In the genomic region with DNA sequence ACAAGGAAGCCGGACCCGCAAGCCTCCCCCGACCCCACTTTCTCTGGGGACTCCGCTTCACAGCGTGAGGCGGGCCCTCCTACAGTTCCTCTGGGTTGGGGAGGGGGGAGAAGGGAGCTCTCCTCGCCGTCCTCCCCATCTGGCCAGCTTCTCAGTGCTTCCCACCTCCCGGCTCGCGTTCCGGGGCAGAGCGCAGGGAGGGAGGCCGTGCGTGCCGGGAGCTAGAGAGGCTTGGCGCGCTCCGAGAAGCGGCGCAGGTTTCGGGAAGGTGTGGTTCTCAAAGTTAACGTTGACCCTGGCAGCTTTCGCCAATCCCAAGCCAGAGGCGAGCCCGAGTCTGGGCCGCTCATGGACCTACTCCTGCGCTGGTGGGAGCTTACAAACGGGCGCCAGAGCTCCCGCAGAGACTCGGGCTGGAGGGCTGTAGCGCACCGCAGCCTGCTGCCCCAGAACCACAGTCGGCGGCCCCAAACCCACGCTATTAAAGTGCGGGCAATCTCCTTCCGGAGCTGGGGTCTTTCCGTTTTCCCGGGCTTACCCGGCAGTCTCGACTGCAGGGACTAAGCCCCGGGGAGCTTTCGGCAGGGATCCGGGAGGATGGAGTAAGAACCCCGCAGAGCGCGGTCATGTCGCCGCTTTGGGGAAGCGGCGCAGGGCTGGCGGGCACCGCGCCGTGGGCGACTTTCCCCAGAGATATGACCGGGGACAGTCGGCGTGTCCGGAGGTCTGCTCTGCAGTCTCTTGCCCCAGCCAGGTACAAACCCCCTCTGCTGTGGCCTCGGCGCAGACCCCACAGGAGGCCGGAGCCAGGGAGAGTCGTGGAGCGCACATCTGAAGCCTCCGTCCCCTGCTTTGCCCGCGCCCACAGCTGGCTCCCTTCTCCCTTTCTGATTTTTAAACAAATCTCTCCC, we compare ENCODE assay signal across 9 cellular contexts. TPM values are rescaled to one million over a fixed set of nuclear protein-coding genes. Genes with fewer than 3 reads are reported as not detected.
DNase-seq lines count a peak whose midpoint lies in the region; ATAC-seq, FAIRE-seq and TF ChIP-seq lines count a peak whose summit lies in the region.
"Had no signal": no experiment of that assay in that cellular context is flagged by ENCODE, and none has a peak within 500 bp of the region (broad histone marks: within the 10 kb centered on the region; RNA-seq: fewer than 3 reads in every experiment).

No MANE protein-coding gene starts in this region.

- H3K4me3 ChIP-seq in AG10803 (ENCODE audit: low read length) (peak overlapping the region; percentile 94), SJSA1 (peak overlapping the region; percentile 72)

- peaks cover 54% of the 10 kb centered on the region for H3K4me1 ChIP-seq in SJSA1 (replicated peaks)

- FAIRE-seq in RCC 7860 (lab: Jason Lieb, UNC) = no peak

- H3K27me3 Mint-ChIP-seq in CD14-positive monocyte (ENCODE audit: low read depth in 3 of 3) = peaks cover 51 to 70% (median 67%) of the 10 kb centered on the region in 3 donors

- no peaks in the 10 kb centered on the region for H3K36me3 Mint-ChIP-seq in CD14-positive monocyte

- no peak overlapping the region for H3K27ac Mint-ChIP-seq in CD14-positive monocyte

- ATAC-seq in GM21723 (IDR thresholded peaks at IDR 0.05; ENCODE audit: unreplicated experiment) = no peak

- no peaks in the 10 kb centered on the region for H3K27me3 ChIP-seq in SJSA1 (replicated peaks)

- TF ChIP-seq CTCF in AG10803 (conservative IDR thresholded peaks at IDR 0.05; ENCODE audit: low read length) = no peak
- no peak for TF ChIP-seq CTCF in CD14-positive monocyte (IDR thresholded peaks at IDR 0.05)

- no peaks in the 10 kb centered on the region for H3K4me1 Mint-ChIP-seq in CD14-positive monocyte

- H3K9me3 ChIP-seq in SJSA1 (replicated peaks) = no peaks in the 10 kb centered on the region

- intact Hi-C loops in CD14-positive monocyte (cut with micrococcal nuclease) = no loop called here

- H3K9me3 Mint-ChIP-seq in CD14-positive monocyte = peaks cover 0 to 15% (median 1%) of the 10 kb centered on the region in 7 donors

- H3K4me3 Mint-ChIP-seq in CD14-positive monocyte = peak overlapping the region in 1 of 2 donors; percentile 80

- DNase-seq in AG10803 (ENCODE audit: low read depth) = no peak
- peak; percentile 45 to 65 for DNase-seq in SJSA1 (ENCODE audit: low read depth in 1 of 2, low spot score in 2 of 2)
- DNase-seq in glomerular visceral epithelial cell (ENCODE audit: extremely low spot score) = peak; percentile 31
- DNase-seq in occipital lobe (lab: John Stamatoyannopoulos, UW) = peak; percentile 31
- DNase-seq in CD14-positive monocyte (ENCODE audit: low spot score) = no peak
- no peak for DNase-seq in RCC 7860 (ENCODE audit: low spot score)
- no peak for DNase-seq in NCI-H1105 (lab: John Stamatoyannopoulos, UW)
- DNase-seq: SHP77 treated with DMSO at 0.1 percent for 48 hours had no signal

- peaks cover 10% of the 10 kb centered on the region for H3K36me3 ChIP-seq in SJSA1

- peak overlapping the region; percentile 49 for H3K27ac ChIP-seq in SJSA1

RNA-seq across cellular contexts. Expression of a gene that starts 0.8 kb away (rescaled TPM):
- total RNA-seq in SJSA1 (2014; rRNA removed; shearing (Covaris generic)) = 107 and 113 TPM in 2 replicates
- 258 TPM for total RNA-seq in occipital lobe
- not detected for polyA plus RNA-seq in CD14-positive monocyte

Comparison
In these comparisons a context has a peak if more than half of its experiments do, and no peak if none do; other contexts are left out.
1. DNase-seq: peak in SJSA1 (2 of 2), glomerular visceral epithelial cell (single experiment) and occipital lobe (single experiment); none in AG10803 (single experiment), CD14-positive monocyte (single experiment), RCC 7860 (single experiment) and NCI-H1105 (single experiment).